ENCODE assay signal across 1 cellular context in genomic region chr2:119721904-119722303, GRCh38.
TF ChIP-seq lines count a peak whose summit lies in the region.

No MANE protein-coding gene starts in this region.

TF ChIP-seq in H1, 55 proteins besides CTCF, POLR2A, EP300 and RAD21:
- TF ChIP-seq TCF12 (IDR thresholded peaks at IDR 0.05; ENCODE audit: low read depth, low read length) (no peak), KDM1A (IDR thresholded peaks at IDR 0.05; ENCODE audit: borderline replicate concordance, low read length) (0 out of 2 replicates have a peak, but pooled peaks have one; percentile 34)
